ENCODE assay signal across 8 cellular contexts in the genomic region with DNA sequence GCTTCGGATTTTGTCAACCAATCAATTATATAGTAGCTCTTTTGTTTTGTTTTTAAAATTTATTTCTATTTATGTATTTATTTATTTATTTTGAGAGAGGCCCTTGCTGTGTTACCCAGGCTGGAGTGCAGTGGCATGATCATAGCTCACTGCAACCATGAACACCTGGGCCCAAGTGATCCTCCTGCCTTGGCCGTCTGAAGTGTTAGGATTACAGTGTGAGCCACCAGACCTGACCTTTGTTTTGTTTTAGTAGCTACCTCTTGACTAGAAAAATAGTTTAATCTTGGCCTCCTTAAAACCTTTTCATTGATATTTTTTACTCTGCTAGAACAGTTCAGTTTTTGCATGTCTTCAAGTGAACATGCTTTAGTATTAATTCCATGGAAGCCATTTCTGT. TPM values are rescaled to one million over a fixed set of nuclear protein-coding genes. Genes with fewer than 3 reads are reported as not detected.
DNase-seq lines count a peak whose midpoint lies in the region; ATAC-seq and TF ChIP-seq lines count a peak whose summit lies in the region.

No MANE protein-coding gene starts in this region.

- peaks cover 3% of the 10 kb centered on the region for H3K36me3 Mint-ChIP-seq in activated CD8-positive, alpha-beta T cell treated with anti-CD3 and anti-CD28 coated beads, Interleukin-2, amount 10 ng/mL, durations not matched to agents 7 days and 5 days (ENCODE audit: low read depth)

- DNase-seq in activated CD8-positive, alpha-beta memory T cell treated with anti-CD3 and anti-CD28 coated beads for 24 hours: peak; percentile 33
- no peak for DNase-seq in activated CD8-positive, alpha-beta memory T cell treated with anti-CD3 and anti-CD28 coated beads, Interleukin-2, amount 50 U/mL, for 4 hours
- DNase-seq in activated CD8-positive, alpha-beta T cell treated with anti-CD3 and anti-CD28 coated beads, Interleukin-2, amount 10 ng/mL, durations not matched to agents 7 days and 5 days: no peak
- DNase-seq in erythroblast (lab: John Stamatoyannopoulos, UW): no peak
- DNase-seq in stimulated activated CD8-positive, alpha-beta memory T cell treated with anti-CD3 and anti-CD28 coated beads, Interleukin-4, amount 100 ng/mL, for 48 hours: no peak
- no peak for DNase-seq in NCI-H1930 (lab: John Stamatoyannopoulos, UW)

- no peak overlapping the region for H3K27ac Mint-ChIP-seq in activated CD8-positive, alpha-beta T cell treated with anti-CD3 and anti-CD28 coated beads, Interleukin-2, amount 10 ng/mL, durations not matched to agents 7 days and 5 days

- POLR2A ChIA-PET in activated CD8-positive, alpha-beta T cell treated with anti-CD3 and anti-CD28 coated beads, Interleukin-2, amount 10 ng/mL, durations not matched to agents 7 days and 5 days (lab: Charles Lee): interaction anchor here (1.1 kb wide), 1 partner anchor 159 kb away, joined by 3 read pairs; the partner anchor contains the start of gene UBA2

- peak overlapping the region; percentile 56 for H3K27ac ChIP-seq in layer of hippocampus (ENCODE audit: low read depth, low read length)
- H3K27ac ChIP-seq in subcutaneous abdominal adipose tissue (ENCODE audit: low read depth, low read length): peak overlapping the region; percentile 90

- peak overlapping the region in 1 of 5 donors; percentile 54 for H3K9ac ChIP-seq in subcutaneous abdominal adipose tissue (ENCODE audit: low read length in 5 of 5)

- CTCF ChIA-PET in activated CD8-positive, alpha-beta T cell treated with anti-CD3 and anti-CD28 coated beads, Interleukin-2, amount 10 ng/mL, durations not matched to agents 7 days and 5 days (lab: Charles Lee): interaction anchor here (1.5 kb wide), 1 partner anchor 47 kb away, joined by 3 read pairs; no protein-coding TSS in a partner anchor

- no peak for ATAC-seq in activated CD8-positive, alpha-beta T cell treated with anti-CD3 and anti-CD28 coated beads, Interleukin-2, amount 10 ng/mL, durations not matched to agents 7 days and 5 days

- no peaks in the 10 kb centered on the region for H3K9me3 Mint-ChIP-seq in activated CD8-positive, alpha-beta T cell treated with anti-CD3 and anti-CD28 coated beads, Interleukin-2, amount 10 ng/mL, durations not matched to agents 7 days and 5 days (ENCODE audit: insufficient read depth)

- H3K27me3 ChIP-seq in layer of hippocampus (ENCODE audit: control insufficient read depth, insufficient read depth, low read length): no peaks in the 10 kb centered on the region
- H3K27me3 ChIP-seq in subcutaneous abdominal adipose tissue (ENCODE audit: control insufficient read depth in 5 of 5, insufficient read depth in 4 of 5, low read length in 5 of 5): no peaks in the 10 kb centered on the region

- H3K4me1 Mint-ChIP-seq in activated CD8-positive, alpha-beta T cell treated with anti-CD3 and anti-CD28 coated beads, Interleukin-2, amount 10 ng/mL, durations not matched to agents 7 days and 5 days (ENCODE audit: low read depth): peaks cover 34% of the 10 kb centered on the region

- no peaks in the 10 kb centered on the region for H3K9me3 ChIP-seq in subcutaneous abdominal adipose tissue (ENCODE audit: control insufficient read depth in 5 of 5, low read length in 5 of 5)

- H3K36me3 ChIP-seq in subcutaneous abdominal adipose tissue (ENCODE audit: control insufficient read depth in 5 of 5, insufficient read depth in 5 of 5, low read length in 5 of 5): peaks cover 0 to 6% (median 0%) of the 10 kb centered on the region in 5 donors

- H3K4me3 Mint-ChIP-seq in activated CD8-positive, alpha-beta T cell treated with anti-CD3 and anti-CD28 coated beads, Interleukin-2, amount 10 ng/mL, durations not matched to agents 7 days and 5 days: peak overlapping the region; percentile 12

- peaks cover 10 to 66% (median 25%) of the 10 kb centered on the region in 5 donors for H3K4me1 ChIP-seq in subcutaneous abdominal adipose tissue (ENCODE audit: control insufficient read depth in 5 of 5, insufficient read depth in 5 of 5, low read length in 5 of 5)

- H3K4me3 ChIP-seq in subcutaneous abdominal adipose tissue (ENCODE audit: low read depth in 1 of 5, low read length in 5 of 5): peak overlapping the region in 3 of 5 donors; percentile 37 to 45 (median 43)

- TF ChIP-seq POLR2A in erythroblast (IDR thresholded peaks at IDR 0.05; ENCODE audit: low read length): no peak

- no peaks in the 10 kb centered on the region for H3K27me3 Mint-ChIP-seq in activated CD8-positive, alpha-beta T cell treated with anti-CD3 and anti-CD28 coated beads, Interleukin-2, amount 10 ng/mL, durations not matched to agents 7 days and 5 days (ENCODE audit: low read depth)

RNA-seq across cellular contexts. Expression of gene GARRE1, which starts 15.1 kb away (rescaled TPM):
- total RNA-seq in activated CD8-positive, alpha-beta T cell treated with anti-CD3 and anti-CD28 coated beads, Interleukin-2, amount 10 ng/mL, durations not matched to agents 7 days and 5 days: 1 to 10 TPM; 6.3 to 8.3 TPM
